In genomic region chr11:96303067-96303466, GRCh38 we compare ENCODE assay signal across 1 cellular context.
TF ChIP-seq lines count a peak whose summit lies in the region.

No MANE protein-coding gene starts in this region.

TF ChIP-seq in K562, 482 proteins besides CTCF, POLR2A, EP300 and RAD21 (continued from another document):
- TF ChIP-seq, protein P1, sequence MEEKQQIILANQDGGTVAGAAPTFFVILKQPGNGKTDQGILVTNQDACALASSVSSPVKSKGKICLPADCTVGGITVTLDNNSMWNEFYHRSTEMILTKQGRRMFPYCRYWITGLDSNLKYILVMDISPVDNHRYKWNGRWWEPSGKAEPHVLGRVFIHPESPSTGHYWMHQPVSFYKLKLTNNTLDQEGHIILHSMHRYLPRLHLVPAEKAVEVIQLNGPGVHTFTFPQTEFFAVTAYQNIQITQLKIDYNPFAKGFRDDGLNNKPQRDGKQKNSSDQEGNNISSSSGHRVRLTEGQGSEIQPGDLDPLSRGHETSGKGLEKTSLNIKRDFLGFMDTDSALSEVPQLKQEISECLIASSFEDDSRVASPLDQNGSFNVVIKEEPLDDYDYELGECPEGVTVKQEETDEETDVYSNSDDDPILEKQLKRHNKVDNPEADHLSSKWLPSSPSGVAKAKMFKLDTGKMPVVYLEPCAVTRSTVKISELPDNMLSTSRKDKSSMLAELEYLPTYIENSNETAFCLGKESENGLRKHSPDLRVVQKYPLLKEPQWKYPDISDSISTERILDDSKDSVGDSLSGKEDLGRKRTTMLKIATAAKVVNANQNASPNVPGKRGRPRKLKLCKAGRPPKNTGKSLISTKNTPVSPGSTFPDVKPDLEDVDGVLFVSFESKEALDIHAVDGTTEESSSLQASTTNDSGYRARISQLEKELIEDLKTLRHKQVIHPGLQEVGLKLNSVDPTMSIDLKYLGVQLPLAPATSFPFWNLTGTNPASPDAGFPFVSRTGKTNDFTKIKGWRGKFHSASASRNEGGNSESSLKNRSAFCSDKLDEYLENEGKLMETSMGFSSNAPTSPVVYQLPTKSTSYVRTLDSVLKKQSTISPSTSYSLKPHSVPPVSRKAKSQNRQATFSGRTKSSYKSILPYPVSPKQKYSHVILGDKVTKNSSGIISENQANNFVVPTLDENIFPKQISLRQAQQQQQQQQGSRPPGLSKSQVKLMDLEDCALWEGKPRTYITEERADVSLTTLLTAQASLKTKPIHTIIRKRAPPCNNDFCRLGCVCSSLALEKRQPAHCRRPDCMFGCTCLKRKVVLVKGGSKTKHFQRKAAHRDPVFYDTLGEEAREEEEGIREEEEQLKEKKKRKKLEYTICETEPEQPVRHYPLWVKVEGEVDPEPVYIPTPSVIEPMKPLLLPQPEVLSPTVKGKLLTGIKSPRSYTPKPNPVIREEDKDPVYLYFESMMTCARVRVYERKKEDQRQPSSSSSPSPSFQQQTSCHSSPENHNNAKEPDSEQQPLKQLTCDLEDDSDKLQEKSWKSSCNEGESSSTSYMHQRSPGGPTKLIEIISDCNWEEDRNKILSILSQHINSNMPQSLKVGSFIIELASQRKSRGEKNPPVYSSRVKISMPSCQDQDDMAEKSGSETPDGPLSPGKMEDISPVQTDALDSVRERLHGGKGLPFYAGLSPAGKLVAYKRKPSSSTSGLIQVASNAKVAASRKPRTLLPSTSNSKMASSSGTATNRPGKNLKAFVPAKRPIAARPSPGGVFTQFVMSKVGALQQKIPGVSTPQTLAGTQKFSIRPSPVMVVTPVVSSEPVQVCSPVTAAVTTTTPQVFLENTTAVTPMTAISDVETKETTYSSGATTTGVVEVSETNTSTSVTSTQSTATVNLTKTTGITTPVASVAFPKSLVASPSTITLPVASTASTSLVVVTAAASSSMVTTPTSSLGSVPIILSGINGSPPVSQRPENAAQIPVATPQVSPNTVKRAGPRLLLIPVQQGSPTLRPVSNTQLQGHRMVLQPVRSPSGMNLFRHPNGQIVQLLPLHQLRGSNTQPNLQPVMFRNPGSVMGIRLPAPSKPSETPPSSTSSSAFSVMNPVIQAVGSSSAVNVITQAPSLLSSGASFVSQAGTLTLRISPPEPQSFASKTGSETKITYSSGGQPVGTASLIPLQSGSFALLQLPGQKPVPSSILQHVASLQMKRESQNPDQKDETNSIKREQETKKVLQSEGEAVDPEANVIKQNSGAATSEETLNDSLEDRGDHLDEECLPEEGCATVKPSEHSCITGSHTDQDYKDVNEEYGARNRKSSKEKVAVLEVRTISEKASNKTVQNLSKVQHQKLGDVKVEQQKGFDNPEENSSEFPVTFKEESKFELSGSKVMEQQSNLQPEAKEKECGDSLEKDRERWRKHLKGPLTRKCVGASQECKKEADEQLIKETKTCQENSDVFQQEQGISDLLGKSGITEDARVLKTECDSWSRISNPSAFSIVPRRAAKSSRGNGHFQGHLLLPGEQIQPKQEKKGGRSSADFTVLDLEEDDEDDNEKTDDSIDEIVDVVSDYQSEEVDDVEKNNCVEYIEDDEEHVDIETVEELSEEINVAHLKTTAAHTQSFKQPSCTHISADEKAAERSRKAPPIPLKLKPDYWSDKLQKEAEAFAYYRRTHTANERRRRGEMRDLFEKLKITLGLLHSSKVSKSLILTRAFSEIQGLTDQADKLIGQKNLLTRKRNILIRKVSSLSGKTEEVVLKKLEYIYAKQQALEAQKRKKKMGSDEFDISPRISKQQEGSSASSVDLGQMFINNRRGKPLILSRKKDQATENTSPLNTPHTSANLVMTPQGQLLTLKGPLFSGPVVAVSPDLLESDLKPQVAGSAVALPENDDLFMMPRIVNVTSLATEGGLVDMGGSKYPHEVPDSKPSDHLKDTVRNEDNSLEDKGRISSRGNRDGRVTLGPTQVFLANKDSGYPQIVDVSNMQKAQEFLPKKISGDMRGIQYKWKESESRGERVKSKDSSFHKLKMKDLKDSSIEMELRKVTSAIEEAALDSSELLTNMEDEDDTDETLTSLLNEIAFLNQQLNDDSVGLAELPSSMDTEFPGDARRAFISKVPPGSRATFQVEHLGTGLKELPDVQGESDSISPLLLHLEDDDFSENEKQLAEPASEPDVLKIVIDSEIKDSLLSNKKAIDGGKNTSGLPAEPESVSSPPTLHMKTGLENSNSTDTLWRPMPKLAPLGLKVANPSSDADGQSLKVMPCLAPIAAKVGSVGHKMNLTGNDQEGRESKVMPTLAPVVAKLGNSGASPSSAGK (IDR thresholded peaks at IDR 0.05), result 0 out of 2 replicates have a peak, but pooled peaks have one; percentile 23
- TF ChIP-seq ARID3A (IDR thresholded peaks at IDR 0.05; ENCODE audit: borderline replicate concordance, low read depth, low read length) (0 out of 2 replicates have a peak, but pooled peaks have one; percentile 21), ARID1B (IDR thresholded peaks at IDR 0.05) (peak; percentile 63), CEBPG (CRISPR knock-in tag; IDR thresholded peaks at IDR 0.05) (no peak), CEBPG (tag; conservative IDR thresholded peaks at IDR 0.05 in 1 of 2, IDR thresholded peaks at IDR 0.05 in 1 of 2) (peak in 1 of 2 experiments; percentile 61; a peak in 2 of 4 replicates), DPF2 (IDR thresholded peaks at IDR 0.05) (peak; percentile 71), SMARCA4 (IDR thresholded peaks at IDR 0.05) (peak; percentile 60), JUND (IDR thresholded peaks at IDR 0.05; ENCODE audit: borderline replicate concordance, low read depth, low read length) (peak; percentile 89), JUND (tag; IDR thresholded peaks at IDR 0.05; ENCODE audit: borderline replicate concordance, low read depth, low read length) (peak; percentile 73; the same call in 2 of the 3 replicates), ZNF384 (IDR thresholded peaks at IDR 0.05; ENCODE audit: low read depth, low read length) (0 out of 2 replicates have a peak, but pooled peaks have one; percentile 21), AFF1 (IDR thresholded peaks at IDR 0.05; ENCODE audit: low read depth in 1 of 2, partially characterized antibody in 2 of 2) (no peak), FOSL1 (tag; conservative IDR thresholded peaks at IDR 0.05) (peak; percentile 90), ZNF408 (CRISPR knock-in tag; IDR thresholded peaks at IDR 0.05; ENCODE audit: low read depth) (no peak), ATF1 (CRISPR knock-in tag; IDR thresholded peaks at IDR 0.05) (no peak), ATF1 (tag; IDR thresholded peaks at IDR 0.05) (no peak), BHLHE40 (IDR thresholded peaks at IDR 0.05; ENCODE audit: low read length) (peak; percentile 60; the same call in 1 of the 2 replicates), JUN (IDR thresholded peaks at IDR 0.05; ENCODE audit: borderline replicate concordance, low read depth, low read length) (peak; percentile 65), JUN (CRISPR knock-in tag; IDR thresholded peaks at IDR 0.05; ENCODE audit: borderline replicate concordance) (no peak), POLR2B (IDR thresholded peaks at IDR 0.05; ENCODE audit: low read depth, partially characterized antibody) (no peak), MAZ (CRISPR knock-in tag; conservative IDR thresholded peaks at IDR 0.05 in 1 of 2, IDR thresholded peaks at IDR 0.05 in 1 of 2) (0 out of 4 replicates have a peak, but pooled peaks of 1 of the 2 experiments have one; percentile 1)
- TF ChIP-seq, protein P2, sequence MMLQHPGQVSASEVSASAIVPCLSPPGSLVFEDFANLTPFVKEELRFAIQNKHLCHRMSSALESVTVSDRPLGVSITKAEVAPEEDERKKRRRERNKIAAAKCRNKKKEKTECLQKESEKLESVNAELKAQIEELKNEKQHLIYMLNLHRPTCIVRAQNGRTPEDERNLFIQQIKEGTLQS (IDR thresholded peaks at IDR 0.05), result peak; percentile 70
- TF ChIP-seq, protein P2 (CRISPR knock-in tag; conservative IDR thresholded peaks at IDR 0.05), result no peak
